Comparison of ENCODE assay signal across 13 cellular contexts in genomic region chr17:63903787-63904201, GRCh38. TPM values are rescaled to one million over a fixed set of nuclear protein-coding genes. Genes with fewer than 3 reads are reported as not detected.
DNase-seq lines count a peak whose midpoint lies in the region; ATAC-seq and TF ChIP-seq lines count a peak whose summit lies in the region.
"Not testable (repeated sequence)": the region's sequence is repeated elsewhere in the genome, so short reads cannot be mapped to it uniquely, and the experiment has no call there.
"Had no signal": no experiment of that assay in that cellular context is flagged by ENCODE, and none has a peak within 500 bp of the region (broad histone marks: within the 10 kb centered on the region; RNA-seq: fewer than 3 reads in every experiment).

No MANE protein-coding gene starts in this region.

- POLR2A ChIA-PET in PC-3 (lab: Charles Lee; ENCODE audit: unreplicated experiment), result interaction anchor here (0.7 kb wide), 1 partner anchor 536 kb away, joined by 5 read pairs; no protein-coding TSS in a partner anchor

- H3K9me3 Mint-ChIP-seq in activated T-cell treated with anti-CD3 and anti-CD28 coated beads, Interleukin-2, amount 50 U/mL, for 72 hours; neural progenitor cell: not testable (repeated sequence)

- H3K9me2 ChIP-seq in PC-3 (replicated peaks; ENCODE audit: low read length); hepatocyte (replicated peaks; ENCODE audit: insufficient read depth): not testable (repeated sequence)

- whole genome bisulfite sequencing in hepatocyte (ENCODE audit: low lambda C conversion rate, missing lambda C conversion rate), result 45% methylated on average over 5 of the region's 5 CpGs

- H3K27ac ChIP-seq in KMS-11; PC-3 (ENCODE audit: low read length); colonic mucosa; hepatocyte; neural progenitor cell; upper lobe of right lung: not testable (repeated sequence)

- H3K27me3 Mint-ChIP-seq in activated T-cell treated with anti-CD3 and anti-CD28 coated beads, Interleukin-2, amount 50 U/mL, for 72 hours (ENCODE audit: low read depth); neural progenitor cell (ENCODE audit: insufficient read depth, low read depth): not testable (repeated sequence)

- not testable (repeated sequence) for H3K9ac ChIP-seq in KMS-11; PC-3 (ENCODE audit: low read length); colonic mucosa (ENCODE audit: low read depth in 2 of 2, low read length in 2 of 2); neural progenitor cell

- H3K36me3 ChIP-seq in KMS-11 (ENCODE audit: insufficient read depth); PC-3 (ENCODE audit: low read depth, low read length); colonic mucosa; hepatocyte (replicated peaks; ENCODE audit: insufficient read depth, low read depth); neural progenitor cell; upper lobe of right lung: not testable (repeated sequence)

- not testable (repeated sequence) for H3K27me3 ChIP-seq in KMS-11 (ENCODE audit: insufficient read depth, low read depth); colonic mucosa; hepatocyte; neural progenitor cell; upper lobe of right lung
- H3K27me3 ChIP-seq in PC-3 (ENCODE audit: low read length), result peaks cover 15% of the 10 kb centered on the region

- ATAC-seq in PC-3, result peak; percentile 82
- peak; percentile 35 to 54 for ATAC-seq in activated T-cell treated with anti-CD3 and anti-CD28 coated beads, Interleukin-2, amount 50 U/mL, for 72 hours (replicated peaks in 1 of 2)
- ATAC-seq in upper lobe of right lung, result peak; percentile 70

- H3K9me3 ChIP-seq in PC-3 (ENCODE audit: low read length); colonic mucosa; hepatocyte (ENCODE audit: low read depth); neural progenitor cell (ENCODE audit: low read depth); upper lobe of right lung: not testable (repeated sequence)

- peak overlapping the region; percentile 6; the same call in 1 of the 2 replicates for H2AFZ ChIP-seq in KMS-11 (ENCODE audit: low read depth)
- not testable (repeated sequence) for H2AFZ ChIP-seq in PC-3 (ENCODE audit: low read length); hepatocyte; neural progenitor cell (replicated peaks)

- H3F3A ChIP-seq in PC-3 (ENCODE audit: low read length, unreplicated experiment); neural progenitor cell (ENCODE audit: low read depth): not testable (repeated sequence)

- intact Hi-C loops in PC-3 (cut with micrococcal nuclease); colonic mucosa (cut with DNase I); upper lobe of right lung (cut with DNase I): not testable (repeated sequence)

- peaks cover 26% of the 10 kb centered on the region for H3K4me1 Mint-ChIP-seq in activated T-cell treated with anti-CD3 and anti-CD28 coated beads, Interleukin-2, amount 50 U/mL, for 72 hours (ENCODE audit: low read depth)
- not testable (repeated sequence) for H3K4me1 Mint-ChIP-seq in neural progenitor cell

- not testable (repeated sequence) for H3K4me2 ChIP-seq in KMS-11; PC-3 (ENCODE audit: low read length); hepatocyte; neural progenitor cell

- H4K20me1 ChIP-seq in KMS-11 (ENCODE audit: insufficient read depth); PC-3 (ENCODE audit: low read length); hepatocyte (ENCODE audit: insufficient read depth, poor library complexity, severe bottlenecking); neural progenitor cell (ENCODE audit: low read depth): not testable (repeated sequence)

- CTCF ChIA-PET in PC-3 (lab: Charles Lee), result not testable (repeated sequence)

- H3K79me2 ChIP-seq in KMS-11 (ENCODE audit: insufficient read depth, low read depth); PC-3 (ENCODE audit: low read length); hepatocyte; neural progenitor cell (ENCODE audit: low read depth): not testable (repeated sequence)

- not testable (repeated sequence) for H3K4me3 ChIP-seq in KMS-11 (IDR thresholded peaks at IDR 0.05; ENCODE audit: insufficient read depth, low read depth, low read length); PC-3 (ENCODE audit: low read length); colonic mucosa; hepatocyte; neural progenitor cell; upper lobe of right lung

- BruUV-seq in PC-3 (replicated peaks; lab: Mats Ljungman, UMichigan), result not testable (repeated sequence)

- H3K4me3 Mint-ChIP-seq in activated T-cell treated with anti-CD3 and anti-CD28 coated beads, Interleukin-2, amount 50 U/mL, for 72 hours; neural progenitor cell: not testable (repeated sequence)

- H3K4me1 ChIP-seq in KMS-11 (ENCODE audit: low read depth, poor library complexity, severe bottlenecking); PC-3 (ENCODE audit: insufficient read depth, low read length); colonic mucosa; hepatocyte (ENCODE audit: insufficient read depth); neural progenitor cell; upper lobe of right lung: not testable (repeated sequence)

- H3K27ac Mint-ChIP-seq in activated T-cell treated with anti-CD3 and anti-CD28 coated beads, Interleukin-2, amount 50 U/mL, for 72 hours, result not testable (repeated sequence)
- peak overlapping the region; percentile 90 for H3K27ac Mint-ChIP-seq in neural progenitor cell

- peak; percentile 43 for DNase-seq in DMS53 (lab: John Stamatoyannopoulos, UW)
- DNase-seq in PC-3; colonic mucosa; hepatocyte (ENCODE audit: low spot score); neural progenitor cell (ENCODE audit: low spot score); upper lobe of right lung: not testable (repeated sequence)
- peak in 1 of 2 donors; percentile 38 for DNase-seq in activated T-cell treated with anti-CD3 and anti-CD28 coated beads, Interleukin-2, amount 50 U/mL, for 72 hours

- peak; percentile 69 for TF ChIP-seq CTCF in KMS-11 (conservative IDR thresholded peaks at IDR 0.05; ENCODE audit: low read depth, low read length)
- peak; percentile 49; the same call in 1 of the 2 replicates for TF ChIP-seq CTCF in PC-3 (conservative IDR thresholded peaks at IDR 0.05; ENCODE audit: low read depth, low read length)
- peak; percentile 35 for TF ChIP-seq CTCF in colonic mucosa (IDR thresholded peaks at IDR 0.05)
- peak; percentile 46 for TF ChIP-seq CTCF in hepatocyte (IDR thresholded peaks at IDR 0.05; ENCODE audit: poor library complexity)
- TF ChIP-seq CTCF in neural progenitor cell (IDR thresholded peaks at IDR 0.05), result peak; percentile 62
- peak; percentile 44 for TF ChIP-seq CTCF in upper lobe of right lung (IDR thresholded peaks at IDR 0.05)

- H3K36me3 Mint-ChIP-seq in activated T-cell treated with anti-CD3 and anti-CD28 coated beads, Interleukin-2, amount 50 U/mL, for 72 hours (ENCODE audit: insufficient read depth in 2 of 2); neural progenitor cell: not testable (repeated sequence)

RNA-seq across cellular contexts. Expression of gene CSHL1, which starts 7.3 kb away (rescaled TPM):
- total RNA-seq in PC-3 (2014; rRNA removed), result not detected in 2 replicates
- total RNA-seq in activated T-cell treated with anti-CD3 and anti-CD28 coated beads, Interleukin-2, amount 50 U/mL, for 72 hours, result not detected
- not detected for total RNA-seq in colonic mucosa
- total RNA-seq in hepatocyte, result not detected in 2 replicates
- not detected in 2 replicates for polyA plus RNA-seq in hepatocyte
- not detected in 2 replicates for total RNA-seq in neural progenitor cell (ENCODE audit: low replicate concordance)
- not detected for total RNA-seq in upper lobe of right lung
- total RNA-seq: cerebellum, H7, left ventricle myocardium superior, pulmonary artery endothelial cell, SJCRH30 had no signal

RNA-seq across cellular contexts. Expression of gene CSH1, which starts 7.4 kb away (rescaled TPM):
- not detected in 2 replicates for total RNA-seq in PC-3 (2014; rRNA removed)
- total RNA-seq in activated T-cell treated with anti-CD3 and anti-CD28 coated beads, Interleukin-2, amount 50 U/mL, for 72 hours, result not detected
- not detected for total RNA-seq in colonic mucosa
- 0.92 and 1.1 TPM in 2 replicates for total RNA-seq in hepatocyte
- 0.26 TPM in 1 of 2 replicates, not detected in the other for polyA plus RNA-seq in hepatocyte
- not detected in 2 replicates for total RNA-seq in neural progenitor cell (ENCODE audit: low replicate concordance)
- total RNA-seq in upper lobe of right lung, result not detected
- total RNA-seq: H7, left ventricle myocardium superior, pulmonary artery endothelial cell, SJCRH30 had no signal

RNA-seq across cellular contexts. Expression of gene GH1, which starts 14.8 kb away (rescaled TPM):
- total RNA-seq in PC-3 (2014; rRNA removed) (not detected in 2 replicates), colonic mucosa (not detected), hepatocyte (not detected in 2 replicates), neural progenitor cell (ENCODE audit: low replicate concordance) (not detected in 2 replicates), upper lobe of right lung (not detected)
- total RNA-seq in activated T-cell treated with anti-CD3 and anti-CD28 coated beads, Interleukin-2, amount 50 U/mL, for 72 hours, result not detected
- not detected in 2 replicates for polyA plus RNA-seq in hepatocyte
- total RNA-seq: cerebellum, H7, left ventricle myocardium superior, pulmonary artery endothelial cell, SJCRH30 had no signal

RNA-seq across cellular contexts. Expression of gene GH2, which starts 22.1 kb away (rescaled TPM):
- not detected in 2 replicates for total RNA-seq in PC-3 (2014; rRNA removed)
- not detected for total RNA-seq in activated T-cell treated with anti-CD3 and anti-CD28 coated beads, Interleukin-2, amount 50 U/mL, for 72 hours
- not detected for total RNA-seq in colonic mucosa
- not detected in 2 replicates for total RNA-seq in hepatocyte
- 1.8 TPM in 1 of 2 replicates, not detected in the other for polyA plus RNA-seq in hepatocyte
- total RNA-seq in neural progenitor cell (ENCODE audit: low replicate concordance), result not detected in 2 replicates
- total RNA-seq in upper lobe of right lung, result not detected
- total RNA-seq: cerebellum, H7, left ventricle myocardium superior, pulmonary artery endothelial cell, SJCRH30 had no signal

RNA-seq across cellular contexts. Expression of gene CD79B, which starts 28.3 kb away (rescaled TPM):
- total RNA-seq in PC-3 (2014; rRNA removed) (not detected in 2 replicates), colonic mucosa (1 to 10 TPM; 1.5 to 1.7 TPM), hepatocyte (0.57 TPM in 1 of 2 replicates, not detected in the other), neural progenitor cell (ENCODE audit: low replicate concordance) (1.6 TPM in 1 of 2 replicates, not detected in the other), upper lobe of right lung (4.7 TPM)
- 10 to 100 TPM; 24.8 to 31.0 TPM for total RNA-seq in activated T-cell treated with anti-CD3 and anti-CD28 coated beads, Interleukin-2, amount 50 U/mL, for 72 hours
- polyA plus RNA-seq in hepatocyte, result 1.2 TPM in 2 replicates
- total RNA-seq: cerebellum had no signal
